Comparison of ENCODE assay signal across 12 cellular contexts in genomic region chr12:122665759-122666158, GRCh38. TPM values are rescaled to one million over a fixed set of nuclear protein-coding genes. Genes with fewer than 3 reads are reported as not detected.
"Had no signal": no experiment of that assay in that cellular context is flagged by ENCODE, and none has a peak within 500 bp of the region (broad histone marks: within the 10 kb centered on the region; RNA-seq: fewer than 3 reads in every experiment).

No MANE protein-coding gene starts in this region.

- H3K27ac ChIP-seq: GM23248 had no signal

- H3K4me3 ChIP-seq: GM23248, GM23338, HAP-1 had no signal

- H3K36me3 ChIP-seq: HAP-1 had no signal

- H3K9me3 ChIP-seq: HAP-1 had no signal

- ATAC-seq: GM23338, HCT116 had no signal

- H3K9ac ChIP-seq: GM23248 had no signal

- DNase-seq: GM23248, GOT3, H7, H9, HCEC 1CT, HFFc6 had no signal

- H3K4me2 ChIP-seq: GM23338 had no signal

- FAIRE-seq: H1, H54 had no signal

- H3K4me1 ChIP-seq: HAP-1 had no signal

- H2AFZ ChIP-seq: GM23248, GM23338 had no signal

RNA-seq across cellular contexts. Expression of gene HCAR2, which starts 37.4 kb away (rescaled TPM):
- total RNA-seq: GM23248, GM23338, H1, H7, H9, HFFc6 had no signal
- polyA plus RNA-seq: GM23248, GM23338, H1 had no signal

RNA-seq across cellular contexts. Expression of gene HCAR3, which starts 50.9 kb away (rescaled TPM):
- total RNA-seq: GM23248, GM23338, H1, H4, H7, H9, HFFc6 had no signal
- polyA plus RNA-seq: GM23248, GM23338, H1 had no signal
